In genomic region chr9:114317665-114318357, GRCh38 we compare ENCODE assay signal across 14 cellular contexts. TPM values are rescaled to one million over a fixed set of nuclear protein-coding genes. Genes with fewer than 3 reads are reported as not detected.
DNase-seq lines count a peak whose midpoint lies in the region; ATAC-seq and TF ChIP-seq lines count a peak whose summit lies in the region.
"Had no signal": no experiment of that assay in that cellular context is flagged by ENCODE, and none has a peak within 500 bp of the region (broad histone marks: within the 10 kb centered on the region; RNA-seq: fewer than 3 reads in every experiment).

No MANE protein-coding gene starts in this region.

- H3K4me3 Mint-ChIP-seq in HFFc6 = no peak overlapping the region
- H3K4me3 Mint-ChIP-seq in activated CD4-positive, alpha-beta memory T cell treated with anti-CD3 and anti-CD28 coated beads for 36 hours = no peak overlapping the region
- H3K4me3 Mint-ChIP-seq: activated B cell treated with CpG ODN at 0.5 μM for 24 hours, IgD-negative memory B cell had no signal

- POLR2A ChIA-PET in BJ (lab: Charles Lee) = no interaction called here
- POLR2A ChIA-PET in activated CD4-positive, alpha-beta memory T cell treated with anti-CD3 and anti-CD28 coated beads for 36 hours (lab: Charles Lee) = no interaction called here

- no peak overlapping the region for H3K27ac Mint-ChIP-seq in HFFc6
- H3K27ac Mint-ChIP-seq in activated CD4-positive, alpha-beta memory T cell treated with anti-CD3 and anti-CD28 coated beads for 36 hours = no peak overlapping the region
- H3K27ac Mint-ChIP-seq: activated B cell treated with CpG ODN at 0.5 μM for 24 hours, IgD-negative memory B cell had no signal

- H3K36me3 ChIP-seq in BJ (ENCODE audit: control insufficient read depth, insufficient read depth, low read length) = no peaks in the 10 kb centered on the region
- no peaks in the 10 kb centered on the region for H3K36me3 ChIP-seq in effector memory CD4-positive, alpha-beta T cell (ENCODE audit: control insufficient read depth, insufficient read depth, low read length)
- H3K36me3 ChIP-seq: gastroesophageal sphincter had no signal

- intact Hi-C loops in activated CD4-positive, alpha-beta memory T cell treated with anti-CD3 and anti-CD28 coated beads for 36 hours (cut with micrococcal nuclease) = no loop called here

- H3K4me3 ChIP-seq in BJ (ENCODE audit: low read depth, low read length) = no peak overlapping the region
- H3K4me3 ChIP-seq in effector memory CD4-positive, alpha-beta T cell (ENCODE audit: insufficient read depth, low read depth, low read length, poor library complexity, severe bottlenecking) = no peak overlapping the region
- H3K4me3 ChIP-seq: gastroesophageal sphincter had no signal

- CTCF ChIA-PET in BJ (lab: Yijun Ruan, JAX) = interaction anchor here (1.9 kb wide), 1 partner anchor 210 kb away, joined by 9 read pairs; no protein-coding TSS in a partner anchor
- CTCF ChIA-PET in activated CD4-positive, alpha-beta memory T cell treated with anti-CD3 and anti-CD28 coated beads for 36 hours (lab: Charles Lee) = no interaction called here

- TF ChIP-seq CTCF in BJ (IDR thresholded peaks at IDR 0.05; ENCODE audit: insufficient read depth, low read depth, low read length) (no peak), HFFc6 (IDR thresholded peaks at IDR 0.05) (no peak)

- peaks cover 12% of the 10 kb centered on the region for H3K4me1 Mint-ChIP-seq in HFFc6 (ENCODE audit: low read depth)
- peaks cover 13% of the 10 kb centered on the region for H3K4me1 Mint-ChIP-seq in activated CD4-positive, alpha-beta memory T cell treated with anti-CD3 and anti-CD28 coated beads for 36 hours (ENCODE audit: low read depth)
- H3K4me1 Mint-ChIP-seq: activated B cell treated with CpG ODN at 0.5 μM for 24 hours, IgD-negative memory B cell had no signal

- H3K27ac ChIP-seq in effector memory CD4-positive, alpha-beta T cell (ENCODE audit: insufficient read depth, low read length, poor library complexity, severe bottlenecking) = no peak overlapping the region
- H3K27ac ChIP-seq: gastroesophageal sphincter had no signal

- peaks cover 6% of the 10 kb centered on the region for H3K27me3 Mint-ChIP-seq in HFFc6 (ENCODE audit: insufficient read depth)
- H3K27me3 Mint-ChIP-seq in activated CD4-positive, alpha-beta memory T cell treated with anti-CD3 and anti-CD28 coated beads for 36 hours = peaks cover 5% of the 10 kb centered on the region

- H3K4me1 ChIP-seq in effector memory CD4-positive, alpha-beta T cell (ENCODE audit: control insufficient read depth, insufficient read depth, low read length, poor library complexity, severe bottlenecking) = no peaks in the 10 kb centered on the region
- H3K4me1 ChIP-seq: gastroesophageal sphincter had no signal

- H3K36me3 Mint-ChIP-seq in HFFc6 (ENCODE audit: low read depth) = no peaks in the 10 kb centered on the region
- no peaks in the 10 kb centered on the region for H3K36me3 Mint-ChIP-seq in activated CD4-positive, alpha-beta memory T cell treated with anti-CD3 and anti-CD28 coated beads for 36 hours
- H3K36me3 Mint-ChIP-seq: IgD-negative memory B cell had no signal

- H3K27me3 ChIP-seq in BJ (ENCODE audit: control insufficient read depth, insufficient read depth, low read length) = peaks cover 2% of the 10 kb centered on the region
- peaks cover 5% of the 10 kb centered on the region for H3K27me3 ChIP-seq in effector memory CD4-positive, alpha-beta T cell (replicated peaks; ENCODE audit: control insufficient read depth, insufficient read depth, low read length, poor library complexity, severe bottlenecking)

- no peaks in the 10 kb centered on the region for H3K9me3 ChIP-seq in effector memory CD4-positive, alpha-beta T cell (ENCODE audit: control insufficient read depth, low read length)

- DNase-seq in BJ (ENCODE audit: low read depth) (peak; percentile 56), HFFc6 (peak; percentile 15), myocyte (ENCODE audit: low read depth) (peak; percentile 28)
- peak; percentile 2 for DNase-seq in activated CD4-positive, alpha-beta memory T cell treated with anti-CD3 and anti-CD28 coated beads for 36 hours
- DNase-seq in effector memory CD4-positive, alpha-beta T cell = no peak
- no peak for DNase-seq in activated CD4-positive, alpha-beta T cell treated with anti-CD3 and anti-CD28 coated beads, Interleukin-2, amount 50 U/mL, for 48 hours
- DNase-seq: activated B cell treated with CpG ODN at 0.5 μM for 24 hours; stimulated activated naive CD4-positive, alpha-beta T cell treated with Interleukin-2 at 50 U/mL for 16 hours had no signal

- no peak for ATAC-seq in GM21423 (IDR thresholded peaks at IDR 0.05; ENCODE audit: unreplicated experiment)
- ATAC-seq in GM19023 (IDR thresholded peaks at IDR 0.05; ENCODE audit: unreplicated experiment) = no peak
- ATAC-seq: gastroesophageal sphincter had no signal

- no peaks in the 10 kb centered on the region for H3K9me3 Mint-ChIP-seq in HFFc6
- no peaks in the 10 kb centered on the region for H3K9me3 Mint-ChIP-seq in activated CD4-positive, alpha-beta memory T cell treated with anti-CD3 and anti-CD28 coated beads for 36 hours
- H3K9me3 Mint-ChIP-seq: activated B cell treated with CpG ODN at 0.5 μM for 24 hours had no signal

RNA-seq across cellular contexts. Expression of gene ORM1, which starts 5.1 kb away (rescaled TPM):
- not detected in 2 replicates for polyA plus RNA-seq in BJ (2011; rRNA removed)
- not detected in 2 replicates for polyA minus RNA-seq in BJ (2011; rRNA and poly(A)+ RNA removed)
- total RNA-seq in HFFc6 (2021; fragmentation: NEBNext Ultra II Directional; extraction: Animal tissue kit (Norgen Biotek cat#: 25700)) = not detected
- total RNA-seq in activated CD4-positive, alpha-beta memory T cell treated with anti-CD3 and anti-CD28 coated beads for 36 hours = not detected
- not detected in 2 replicates for total RNA-seq in myocyte
- not detected for polyA plus RNA-seq in myocyte (2012)
- total RNA-seq: activated B cell treated with CpG ODN at 0.5 μM for 24 hours, lung microvascular endothelial cell had no signal
- polyA plus RNA-seq: IgD-negative memory B cell had no signal

RNA-seq across cellular contexts. Expression of gene ORM2, which starts 11.9 kb away (rescaled TPM):
- not detected in 2 replicates for polyA plus RNA-seq in BJ (2011; rRNA removed)
- not detected in 2 replicates for polyA minus RNA-seq in BJ (2011; rRNA and poly(A)+ RNA removed)
- total RNA-seq in HFFc6 (2021; fragmentation: NEBNext Ultra II Directional; extraction: Animal tissue kit (Norgen Biotek cat#: 25700)) = not detected
- total RNA-seq in activated CD4-positive, alpha-beta memory T cell treated with anti-CD3 and anti-CD28 coated beads for 36 hours = not detected
- total RNA-seq in myocyte = not detected in 2 replicates
- polyA plus RNA-seq in myocyte (2012) = not detected
- total RNA-seq: activated B cell treated with CpG ODN at 0.5 μM for 24 hours, aorta, gastroesophageal sphincter, lung microvascular endothelial cell had no signal
- polyA plus RNA-seq: aorta, IgD-negative memory B cell had no signal

Comparison
In these comparisons a context has a peak if more than half of its experiments do, and no peak if none do; other contexts are left out.
1. DNase-seq: peak in BJ (single experiment), HFFc6 (single experiment), activated CD4-positive, alpha-beta memory T cell treated with anti-CD3 and anti-CD28 coated beads for 36 hours (single experiment) and myocyte (single experiment); none in effector memory CD4-positive, alpha-beta T cell (0 of 3) and activated CD4-positive, alpha-beta T cell treated with anti-CD3 and anti-CD28 coated beads, Interleukin-2, amount 50 U/mL, for 48 hours (0 of 2).